In genomic region chr1:223652436-223652901, GRCh38 we compare ENCODE assay signal across 15 cellular contexts. TPM values are rescaled to one million over a fixed set of nuclear protein-coding genes. Genes with fewer than 3 reads are reported as not detected.
DNase-seq lines count a peak whose midpoint lies in the region; ATAC-seq and TF ChIP-seq lines count a peak whose summit lies in the region.
"Had no signal": no experiment of that assay in that cellular context is flagged by ENCODE, and none has a peak within 500 bp of the region (broad histone marks: within the 10 kb centered on the region; RNA-seq: fewer than 3 reads in every experiment).

No MANE protein-coding gene starts in this region.

- intact Hi-C loops in posterior cingulate gyrus (cut with DNase I): no loop called here
- intact Hi-C loops in OCI-LY7 (cut with micrococcal nuclease; ENCODE audit: unreplicated experiment): no loop called here

- peaks cover 20% of the 10 kb centered on the region; the same call in 1 of the 2 replicates for H3K4me1 ChIP-seq in GM23338 (ENCODE audit: insufficient read depth)
- no peaks in the 10 kb centered on the region for H3K4me1 ChIP-seq in endodermal cell (ENCODE audit: control insufficient read depth, insufficient read depth, low read length)
- no peaks in the 10 kb centered on the region for H3K4me1 ChIP-seq in OCI-LY7 (ENCODE audit: insufficient read depth, low read length, poor library complexity, severe bottlenecking)

- peaks cover 6% of the 10 kb centered on the region; the same call in 2 of the 3 replicates for H3K9me3 Mint-ChIP-seq in GM23338
- no peaks in the 10 kb centered on the region for H3K9me3 Mint-ChIP-seq in endodermal cell
- H3K9me3 Mint-ChIP-seq: CD8-positive, alpha-beta T cell had no signal

- H3K9me2 ChIP-seq in GM23338 (ENCODE audit: insufficient read depth) (0 out of 2 replicates have a peak, but pooled peaks cover 3% of the 10 kb centered on the region), OCI-LY7 (ENCODE audit: insufficient read depth, low read length) (no peaks in the 10 kb centered on the region)

- H3F3A ChIP-seq in GM23338 (replicated peaks; ENCODE audit: low read depth): 0 out of 2 replicates have a peak, but pooled peaks cover 5% of the 10 kb centered on the region

- H3K27ac ChIP-seq in GM23338 (ENCODE audit: low read depth) (no peak overlapping the region), RWPE1 (no peak overlapping the region), endodermal cell (ENCODE audit: low read depth, low read length) (peak overlapping the region; percentile 41), OCI-LY7 (ENCODE audit: low read depth, low read length, poor library complexity, severe bottlenecking) (no peak overlapping the region)
- H3K27ac ChIP-seq: right lobe of liver, stomach had no signal

- H3K27ac Mint-ChIP-seq in GM23338: no peak overlapping the region
- no peak overlapping the region for H3K27ac Mint-ChIP-seq in endodermal cell
- H3K27ac Mint-ChIP-seq: CD8-positive, alpha-beta T cell had no signal

- ATAC-seq in GM23338: peak; percentile 77
- ATAC-seq: CD8-positive, alpha-beta T cell; right lobe of liver had no signal

- H3K36me3 Mint-ChIP-seq in GM23338 (ENCODE audit: low read depth) (no peaks in the 10 kb centered on the region), endodermal cell (ENCODE audit: low read depth) (no peaks in the 10 kb centered on the region)
- H3K36me3 Mint-ChIP-seq: CD8-positive, alpha-beta T cell had no signal

- peak overlapping the region; percentile 55; the same call in 1 of the 2 replicates for H3K4me2 ChIP-seq in GM23338
- H3K4me2 ChIP-seq in OCI-LY7 (ENCODE audit: low read length): no peak overlapping the region

- TF ChIP-seq CTCF in GM23338 (conservative IDR thresholded peaks at IDR 0.05; ENCODE audit: low read depth in 2 of 2) (no peak), RWPE1 (conservative IDR thresholded peaks at IDR 0.05; ENCODE audit: low read depth) (no peak), endodermal cell (conservative IDR thresholded peaks at IDR 0.05) (no peak), OCI-LY7 (conservative IDR thresholded peaks at IDR 0.05; ENCODE audit: low read length) (no peak)

- peak overlapping the region; percentile 89 for H2AFZ ChIP-seq in GM23338
- no peak overlapping the region for H2AFZ ChIP-seq in OCI-LY7 (ENCODE audit: low read length)

- no peak overlapping the region for H3K9ac ChIP-seq in endodermal cell (ENCODE audit: extremely low read depth, low read length, poor library complexity, severe bottlenecking)

- 69 to 79% methylated on average over 4 to 10 of the region's 10 CpGs for WGBS in endodermal cell (ENCODE audit: insufficient coverage in 1 of 2, insufficient read length in 1 of 2), 2 experiments

- H3K36me3 ChIP-seq in GM23338 (ENCODE audit: insufficient read depth) (no peaks in the 10 kb centered on the region), endodermal cell (ENCODE audit: control insufficient read depth, insufficient read depth, low read length) (no peaks in the 10 kb centered on the region), OCI-LY7 (ENCODE audit: insufficient read depth, low read length) (no peaks in the 10 kb centered on the region)
- H3K36me3 ChIP-seq: right lobe of liver had no signal

- H3K79me2 ChIP-seq in GM23338 (replicated peaks; ENCODE audit: insufficient read depth) (no peaks in the 10 kb centered on the region), OCI-LY7 (ENCODE audit: insufficient read depth, low read depth, low read length) (no peaks in the 10 kb centered on the region)

- H3K9me3 ChIP-seq in endodermal cell (ENCODE audit: control insufficient read depth, low read length): no peaks in the 10 kb centered on the region
- no peaks in the 10 kb centered on the region for H3K9me3 ChIP-seq in OCI-LY7 (ENCODE audit: low read length)
- H3K9me3 ChIP-seq: right lobe of liver, stomach had no signal

- BruUV-seq in OCI-LY7 (replicated peaks; lab: Mats Ljungman, UMichigan): no TSS peak

- H3K4me3 Mint-ChIP-seq in GM23338 (no peak overlapping the region), endodermal cell (no peak overlapping the region)
- H3K4me3 Mint-ChIP-seq: CD8-positive, alpha-beta T cell had no signal

- H4K20me1 ChIP-seq in GM23338 (replicated peaks; ENCODE audit: insufficient read depth) (no peaks in the 10 kb centered on the region), OCI-LY7 (ENCODE audit: insufficient read depth, low read length) (no peaks in the 10 kb centered on the region)

- H3K4me3 ChIP-seq in GM23338 (no peak overlapping the region), endodermal cell (ENCODE audit: low read length) (no peak overlapping the region), OCI-LY7 (ENCODE audit: low read depth, low read length, poor library complexity, severe bottlenecking) (no peak overlapping the region)
- H3K4me3 ChIP-seq: right lobe of liver, stomach had no signal

- CTCF ChIA-PET in RWPE1 (lab: Yijun Ruan, JAX) (no interaction called here), OCI-LY7 (lab: Charles Lee; ENCODE audit: unreplicated experiment) (no interaction called here)

- H3K4me1 Mint-ChIP-seq in GM23338: peaks cover 28% of the 10 kb centered on the region
- H3K4me1 Mint-ChIP-seq in endodermal cell: peaks cover 16% of the 10 kb centered on the region

- H3K27me3 Mint-ChIP-seq in GM23338 (ENCODE audit: insufficient read depth, low read depth, poor library complexity) (peaks cover 9% of the 10 kb centered on the region), endodermal cell (ENCODE audit: insufficient read depth) (peaks cover 3% of the 10 kb centered on the region)

- peak; percentile 30 for DNase-seq in GM23338 (ENCODE audit: low spot score)
- peak; percentile 70 for DNase-seq in RWPE1 (ENCODE audit: low spot score)
- peak; percentile 60 for DNase-seq in endodermal cell
- peak in 7 of 10 donors; percentile 17 to 87 (median 38) for DNase-seq in posterior cingulate gyrus
- DNase-seq in NCI-H1436 (lab: John Stamatoyannopoulos, UW): no peak
- no peak for DNase-seq in DMS153 (lab: John Stamatoyannopoulos, UW)
- DNase-seq in OCI-LY7 (ENCODE audit: low spot score): no peak
- no peak for DNase-seq in GOT3 (lab: John Stamatoyannopoulos, UW)
- DNase-seq: activated CD4-positive, alpha-beta T cell treated with anti-CD3 and anti-CD28 coated beads, Interleukin-2, amount 50 U/mL, for 4 hours; CD8-positive, alpha-beta T cell; NCI-H1105 treated with DMSO at 0.1 percent for 48 hours; NCI-H82; right lobe of liver; stomach had no signal

- POLR2A ChIA-PET in RWPE1 (lab: Yijun Ruan, JAX; ENCODE audit: low non-redundant PET): no interaction called here
- POLR2A ChIA-PET in OCI-LY7 (lab: Charles Lee): interaction anchor here (0.5 kb wide), 1 partner anchor 89 kb away, joined by 3 read pairs; no protein-coding TSS in a partner anchor

- H3K27me3 ChIP-seq in GM23338 (ENCODE audit: insufficient read depth): no peaks in the 10 kb centered on the region
- H3K27me3 ChIP-seq in endodermal cell (ENCODE audit: control insufficient read depth, insufficient read depth, low read length, poor library complexity, severe bottlenecking): no peaks in the 10 kb centered on the region
- H3K27me3 ChIP-seq: right lobe of liver, stomach had no signal

TF ChIP-seq in GM23338, 12 proteins besides CTCF, POLR2A, EP300 and RAD21 (continues in another document):
- TF ChIP-seq EZH2 (IDR thresholded peaks at IDR 0.05; ENCODE audit: low read depth, unreplicated experiment) (no peak), JUNB (IDR thresholded peaks at IDR 0.05; ENCODE audit: unreplicated experiment) (no peak), EZH2phosphoT487 (IDR thresholded peaks at IDR 0.05; ENCODE audit: unreplicated experiment) (no peak), ZNF331 (CRISPR knock-in tag; IDR thresholded peaks at IDR 0.05; ENCODE audit: low read depth) (no peak), STAT1 (IDR thresholded peaks at IDR 0.05; ENCODE audit: unreplicated experiment) (no peak), ZNF114 (CRISPR knock-in tag; IDR thresholded peaks at IDR 0.05) (no peak), POLR2AphosphoS5 (IDR thresholded peaks at IDR 0.05; ENCODE audit: low read depth) (no peak), CREB1 (CRISPR knock-in tag; IDR thresholded peaks at IDR 0.05; ENCODE audit: low read depth) (no peak)

RNA-seq across cellular contexts. Expression of gene CAPN8, which starts 13.0 kb away (rescaled TPM):
- total RNA-seq in GM23338 (2014; rRNA removed; shearing (Covaris generic)): not detected in 2 replicates
- polyA plus RNA-seq in GM23338 (2016; fragmentation: Nextera tagmentation; extraction: Ambion mirVana): not detected in 2 replicates
- total RNA-seq in endodermal cell (under 1 TPM in 1 of 2 donors, not detected in 1; 0.44 TPM), OCI-LY7 (2022) (not detected in 2 replicates)
- 0.64 TPM for polyA plus RNA-seq in endodermal cell (2013, experiment 1 of 2)
- polyA plus RNA-seq in endodermal cell (2013, experiment 2 of 2): not detected
- total RNA-seq in OCI-LY7 (2014; rRNA removed; shearing (Covaris generic)): not detected in 2 replicates
- total RNA-seq: kidney epithelial cell had no signal

RNA-seq across cellular contexts. Expression of gene CAPN2, which starts 59.9 kb away (rescaled TPM):
- 17.5 and 17.8 TPM in 2 replicates for total RNA-seq in GM23338 (2014; rRNA removed; shearing (Covaris generic))
- 8.4 and 8.8 TPM in 2 replicates for polyA plus RNA-seq in GM23338 (2016; fragmentation: Nextera tagmentation; extraction: Ambion mirVana)
- total RNA-seq in endodermal cell (10 to 100 TPM; 49.2 to 49.7 TPM), OCI-LY7 (2022) (0.52 TPM in 1 of 2 replicates, not detected in the other)
- polyA plus RNA-seq in endodermal cell (2013, experiment 1 of 2): 71.5 TPM
- polyA plus RNA-seq in endodermal cell (2013, experiment 2 of 2): 75.9 TPM
- not detected in 2 replicates for total RNA-seq in OCI-LY7 (2014; rRNA removed; shearing (Covaris generic))

Comparison
In these comparisons a context has a peak if more than half of its experiments do, and no peak if none do; other contexts are left out.
1. DNase-seq: peak in GM23338 (single experiment), RWPE1 (single experiment), endodermal cell (single experiment) and posterior cingulate gyrus (7 of 10); none in NCI-H1436 (single experiment), DMS153 (single experiment), OCI-LY7 (single experiment) and GOT3 (single experiment).
2. RNA of gene CAPN2, which starts 59.9 kb away (total RNA-seq): 49.2 to 49.7 TPM in endodermal cell and 17.5 to 17.8 TPM in GM23338; 0.52 TPM in OCI-LY7; every median in the first group is over 10 times any median in the second.